ENCODE assay signal across 18 cellular contexts in genomic region chr7:125032943-125033342, GRCh38.
A peak's percentile ranks its signal among the peaks of the same experiment; 100 is the strongest.
DNase-seq lines count a peak whose midpoint lies in the region; ATAC-seq and TF ChIP-seq lines count a peak whose summit lies in the region.
"Had no signal": no experiment of that assay in that cellular context is flagged by ENCODE, and none has a peak within 500 bp of the region (broad histone marks: within the 10 kb centered on the region; RNA-seq: fewer than 3 reads in every experiment).

No MANE protein-coding gene starts in this region.

- no peak for TF ChIP-seq CTCF in C4-2B (conservative IDR thresholded peaks at IDR 0.05)

- peak overlapping the region; percentile 15; the same call in 1 of the 2 replicates for H3K27ac ChIP-seq in C4-2B
- H3K27ac ChIP-seq: BLaER1 treated with 17β-estradiol and CSF1 and Interleukin-3, amounts not matched to agents 10 nM and 100 nM had no signal

- peak; percentile 2 to 60 for DNase-seq in NCI-H2081 (lab: John Stamatoyannopoulos, UW)
- no peak for DNase-seq in NCI-H2081 treated with DMSO at 0.1 percent for 48 hours (lab: John Stamatoyannopoulos, UW)
- DNase-seq in NCI-H1092 treated with DMSO at 0.1 percent for 48 hours (lab: John Stamatoyannopoulos, UW) = peak; percentile 90
- no peak for DNase-seq in left lobe of liver (ENCODE audit: low spot score)
- DNase-seq: 8988T; AML-193; CD4-positive, alpha-beta T cell; DND-41; GDM1; HCEC 1CT; HFFc6; IMR-90; KBM-7 had no signal

- ATAC-seq in left lobe of liver = peak; percentile 91
- ATAC-seq in HG03175 (IDR thresholded peaks at IDR 0.05; ENCODE audit: unreplicated experiment) = no peak
- no peak for ATAC-seq in GM19324 (IDR thresholded peaks at IDR 0.05; ENCODE audit: low FRiP score, unreplicated experiment)
- no peak for ATAC-seq in GM21515 (IDR thresholded peaks at IDR 0.05; ENCODE audit: unreplicated experiment)

Comparison
In these comparisons a context has a peak if more than half of its experiments do, and no peak if none do; other contexts are left out.
1. DNase-seq: peak in NCI-H2081 (2 of 2) and NCI-H1092 treated with DMSO at 0.1 percent for 48 hours (single experiment); none in NCI-H2081 treated with DMSO at 0.1 percent for 48 hours (single experiment) and left lobe of liver (single experiment).